Comparison of ENCODE assay signal across 1 cellular context in genomic region chr1:89907669-89908293, GRCh38.
TF ChIP-seq lines count a peak whose summit lies in the region.

No MANE protein-coding gene starts in this region.

TF ChIP-seq in SK-N-SH, 30 proteins besides CTCF, POLR2A, EP300 and RAD21 (continued from another document):
- TF ChIP-seq, protein P1, sequence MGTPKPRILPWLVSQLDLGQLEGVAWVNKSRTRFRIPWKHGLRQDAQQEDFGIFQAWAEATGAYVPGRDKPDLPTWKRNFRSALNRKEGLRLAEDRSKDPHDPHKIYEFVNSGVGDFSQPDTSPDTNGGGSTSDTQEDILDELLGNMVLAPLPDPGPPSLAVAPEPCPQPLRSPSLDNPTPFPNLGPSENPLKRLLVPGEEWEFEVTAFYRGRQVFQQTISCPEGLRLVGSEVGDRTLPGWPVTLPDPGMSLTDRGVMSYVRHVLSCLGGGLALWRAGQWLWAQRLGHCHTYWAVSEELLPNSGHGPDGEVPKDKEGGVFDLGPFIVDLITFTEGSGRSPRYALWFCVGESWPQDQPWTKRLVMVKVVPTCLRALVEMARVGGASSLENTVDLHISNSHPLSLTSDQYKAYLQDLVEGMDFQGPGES (IDR thresholded peaks at IDR 0.05; ENCODE audit: low read depth, low read length), result no peak
- TF ChIP-seq FOXM1 (IDR thresholded peaks at IDR 0.05; ENCODE audit: low read depth) (0 out of 2 replicates have a peak, but pooled peaks have one; percentile 16), JUND (IDR thresholded peaks at IDR 0.05) (peak; percentile 60), MXI1 (IDR thresholded peaks at IDR 0.05; ENCODE audit: low read depth, low read length) (no peak), NRF1 (IDR thresholded peaks at IDR 0.05; ENCODE audit: low read depth, low read length) (no peak), TCF12 (IDR thresholded peaks at IDR 0.05) (peak; percentile 70), FOSL2 (IDR thresholded peaks at IDR 0.05; ENCODE audit: borderline replicate concordance, low read depth) (peak; percentile 66), ELF1 (IDR thresholded peaks at IDR 0.05) (no peak), NFIC (IDR thresholded peaks at IDR 0.05; ENCODE audit: borderline replicate concordance) (peak; percentile 37), YY1 (IDR thresholded peaks at IDR 0.05; ENCODE audit: low read depth) (no peak)
